Comparison of ENCODE assay signal across 2 cellular contexts in genomic region chr19:34474233-34474989, GRCh38.
TF ChIP-seq lines count a peak whose summit lies in the region.

No MANE protein-coding gene starts in this region.

TF ChIP-seq in IMR-90, 13 proteins besides CTCF, POLR2A, EP300 and RAD21:
- no peak for TF ChIP-seq FOS (IDR thresholded peaks at IDR 0.05; ENCODE audit: low read depth, low read length)
- TF ChIP-seq, protein P1, sequence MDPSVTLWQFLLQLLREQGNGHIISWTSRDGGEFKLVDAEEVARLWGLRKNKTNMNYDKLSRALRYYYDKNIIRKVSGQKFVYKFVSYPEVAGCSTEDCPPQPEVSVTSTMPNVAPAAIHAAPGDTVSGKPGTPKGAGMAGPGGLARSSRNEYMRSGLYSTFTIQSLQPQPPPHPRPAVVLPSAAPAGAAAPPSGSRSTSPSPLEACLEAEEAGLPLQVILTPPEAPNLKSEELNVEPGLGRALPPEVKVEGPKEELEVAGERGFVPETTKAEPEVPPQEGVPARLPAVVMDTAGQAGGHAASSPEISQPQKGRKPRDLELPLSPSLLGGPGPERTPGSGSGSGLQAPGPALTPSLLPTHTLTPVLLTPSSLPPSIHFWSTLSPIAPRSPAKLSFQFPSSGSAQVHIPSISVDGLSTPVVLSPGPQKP (IDR thresholded peaks at IDR 0.05; ENCODE audit: borderline replicate concordance, low read depth, low read length) = no peak

TF ChIP-seq in SK-N-SH, 30 proteins besides CTCF, POLR2A, EP300 and RAD21:
- TF ChIP-seq FOXM1 (IDR thresholded peaks at IDR 0.05; ENCODE audit: low read depth) (no peak), RXRA (IDR thresholded peaks at IDR 0.05; ENCODE audit: borderline replicate concordance, low read depth) (no peak), TCF12 (IDR thresholded peaks at IDR 0.05) (no peak), FOSL2 (IDR thresholded peaks at IDR 0.05; ENCODE audit: borderline replicate concordance, low read depth) (no peak)
- TF ChIP-seq, protein P2, sequence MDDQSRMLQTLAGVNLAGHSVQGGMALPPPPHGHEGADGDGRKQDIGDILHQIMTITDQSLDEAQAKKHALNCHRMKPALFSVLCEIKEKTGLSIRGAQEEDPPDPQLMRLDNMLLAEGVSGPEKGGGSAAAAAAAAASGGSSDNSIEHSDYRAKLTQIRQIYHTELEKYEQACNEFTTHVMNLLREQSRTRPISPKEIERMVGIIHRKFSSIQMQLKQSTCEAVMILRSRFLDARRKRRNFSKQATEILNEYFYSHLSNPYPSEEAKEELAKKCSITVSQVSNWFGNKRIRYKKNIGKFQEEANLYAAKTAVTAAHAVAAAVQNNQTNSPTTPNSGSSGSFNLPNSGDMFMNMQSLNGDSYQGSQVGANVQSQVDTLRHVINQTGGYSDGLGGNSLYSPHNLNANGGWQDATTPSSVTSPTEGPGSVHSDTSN (IDR thresholded peaks at IDR 0.05) = peak; percentile 34; the same call in 1 of the 2 replicates
- TF ChIP-seq, protein P3, sequence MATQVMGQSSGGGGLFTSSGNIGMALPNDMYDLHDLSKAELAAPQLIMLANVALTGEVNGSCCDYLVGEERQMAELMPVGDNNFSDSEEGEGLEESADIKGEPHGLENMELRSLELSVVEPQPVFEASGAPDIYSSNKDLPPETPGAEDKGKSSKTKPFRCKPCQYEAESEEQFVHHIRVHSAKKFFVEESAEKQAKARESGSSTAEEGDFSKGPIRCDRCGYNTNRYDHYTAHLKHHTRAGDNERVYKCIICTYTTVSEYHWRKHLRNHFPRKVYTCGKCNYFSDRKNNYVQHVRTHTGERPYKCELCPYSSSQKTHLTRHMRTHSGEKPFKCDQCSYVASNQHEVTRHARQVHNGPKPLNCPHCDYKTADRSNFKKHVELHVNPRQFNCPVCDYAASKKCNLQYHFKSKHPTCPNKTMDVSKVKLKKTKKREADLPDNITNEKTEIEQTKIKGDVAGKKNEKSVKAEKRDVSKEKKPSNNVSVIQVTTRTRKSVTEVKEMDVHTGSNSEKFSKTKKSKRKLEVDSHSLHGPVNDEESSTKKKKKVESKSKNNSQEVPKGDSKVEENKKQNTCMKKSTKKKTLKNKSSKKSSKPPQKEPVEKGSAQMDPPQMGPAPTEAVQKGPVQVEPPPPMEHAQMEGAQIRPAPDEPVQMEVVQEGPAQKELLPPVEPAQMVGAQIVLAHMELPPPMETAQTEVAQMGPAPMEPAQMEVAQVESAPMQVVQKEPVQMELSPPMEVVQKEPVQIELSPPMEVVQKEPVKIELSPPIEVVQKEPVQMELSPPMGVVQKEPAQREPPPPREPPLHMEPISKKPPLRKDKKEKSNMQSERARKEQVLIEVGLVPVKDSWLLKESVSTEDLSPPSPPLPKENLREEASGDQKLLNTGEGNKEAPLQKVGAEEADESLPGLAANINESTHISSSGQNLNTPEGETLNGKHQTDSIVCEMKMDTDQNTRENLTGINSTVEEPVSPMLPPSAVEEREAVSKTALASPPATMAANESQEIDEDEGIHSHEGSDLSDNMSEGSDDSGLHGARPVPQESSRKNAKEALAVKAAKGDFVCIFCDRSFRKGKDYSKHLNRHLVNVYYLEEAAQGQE (IDR thresholded peaks at IDR 0.05; ENCODE audit: low read depth, low read length) = no peak
